In the genomic region with DNA sequence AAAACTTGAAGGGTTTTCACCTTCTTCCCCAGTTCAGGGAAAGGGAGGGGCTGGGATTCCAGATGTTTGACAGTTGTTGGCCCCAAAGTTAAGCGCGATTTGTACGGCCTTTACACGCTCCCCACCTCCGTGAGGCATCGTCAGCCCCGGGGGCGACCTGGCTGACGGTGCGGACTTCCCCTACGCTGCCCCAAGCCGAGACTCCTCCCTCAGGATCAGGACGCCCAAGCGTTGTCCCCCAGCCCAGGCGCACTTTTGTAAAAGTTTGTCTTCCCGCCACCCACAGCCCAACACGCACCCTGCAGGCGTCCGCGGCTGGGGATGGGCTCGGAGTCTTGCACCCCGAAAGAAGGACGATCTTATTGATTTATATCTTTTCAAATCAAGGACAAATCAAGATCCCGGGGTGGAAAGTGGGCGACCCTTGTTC, we compare ENCODE assay signal across 1 cellular context.
TF ChIP-seq lines count a peak whose summit lies in the region.

No MANE protein-coding gene starts in this region.

TF ChIP-seq in WTC11, 78 proteins besides CTCF, POLR2A, EP300 and RAD21 (continued from another document):
- no peak for TF ChIP-seq PRRX2 (CRISPR knock-in tag; IDR thresholded peaks at IDR 0.05)
- TF ChIP-seq, protein P1, sequence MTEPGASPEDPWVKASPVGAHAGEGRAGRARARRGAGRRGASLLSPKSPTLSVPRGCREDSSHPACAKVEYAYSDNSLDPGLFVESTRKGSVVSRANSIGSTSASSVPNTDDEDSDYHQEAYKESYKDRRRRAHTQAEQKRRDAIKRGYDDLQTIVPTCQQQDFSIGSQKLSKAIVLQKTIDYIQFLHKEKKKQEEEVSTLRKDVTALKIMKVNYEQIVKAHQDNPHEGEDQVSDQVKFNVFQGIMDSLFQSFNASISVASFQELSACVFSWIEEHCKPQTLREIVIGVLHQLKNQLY (CRISPR knock-in tag; IDR thresholded peaks at IDR 0.05), result no peak
- no peak for TF ChIP-seq NFE2L1 (CRISPR knock-in tag; IDR thresholded peaks at IDR 0.05)
